Comparison of ENCODE assay signal across 11 cellular contexts in genomic region chr1:16648756-16649155, GRCh38. TPM values are rescaled to one million over a fixed set of nuclear protein-coding genes. Genes with fewer than 3 reads are reported as not detected.
A peak's percentile ranks its signal among the peaks of the same experiment; 100 is the strongest.
DNase-seq lines count a peak whose midpoint lies in the region; ATAC-seq and TF ChIP-seq lines count a peak whose summit lies in the region.
"Not testable (repeated sequence)": the region's sequence is repeated elsewhere in the genome, so short reads cannot be mapped to it uniquely, and the experiment has no call there.
"Had no signal": no experiment of that assay in that cellular context is flagged by ENCODE, and none has a peak within 500 bp of the region (broad histone marks: within the 10 kb centered on the region; RNA-seq: fewer than 3 reads in every experiment).

No MANE protein-coding gene starts in this region.

- TF ChIP-seq EP300 in ovary (IDR thresholded peaks at IDR 0.05), result not testable (repeated sequence)

- TF ChIP-seq POLR2A in ovary (IDR thresholded peaks at IDR 0.05); uterus (IDR thresholded peaks at IDR 0.05): not testable (repeated sequence)

- H3K9me3 Mint-ChIP-seq in stimulated activated naive CD8-positive, alpha-beta T cell treated with anti-CD3 and anti-CD28 coated beads, Interleukin-15, amount 100 ng/mL, for 72 hours, result not testable (repeated sequence)

- intact Hi-C loops in left ventricle myocardium superior (cut with micrococcal nuclease); lower lobe of right lung (cut with DNase I); ovary (cut with DNase I); uterus (cut with DNase I; ENCODE audit: low total_unique reads): not testable (repeated sequence)

- H3K27me3 ChIP-seq in lower lobe of right lung (ENCODE audit: low read depth); ovary; uterus: not testable (repeated sequence)

- H3K27ac ChIP-seq in lower lobe of right lung, ovary, uterus: not testable (repeated sequence)

- peak; percentile 24 for DNase-seq in activated CD4-positive, CD25-positive, alpha-beta regulatory T cell treated with anti-CD3 and anti-CD28 coated beads, Interleukin-2, amount 50 U/mL, for 72 hours
- DNase-seq in activated gamma-delta T cell treated with Interleukin-2 at 50 U/mL for 16 hours (peak; percentile 1), left ventricle myocardium superior (peak; percentile 20), lower lobe of right lung (peak; percentile 43), ovary (peak in 3 of 5 donors; percentile 19 to 30 (median 22)), uterus (peak; percentile 11 to 14)
- DNase-seq in stimulated activated naive CD8-positive, alpha-beta T cell treated with anti-CD3 and anti-CD28 coated beads, Interleukin-15, amount 100 ng/mL, for 72 hours, result peak; percentile 1 to 8

- not testable (repeated sequence) for H3K4me1 ChIP-seq in lower lobe of right lung; ovary (ENCODE audit: insufficient read depth); uterus

- H3K4me1 Mint-ChIP-seq in stimulated activated naive CD8-positive, alpha-beta T cell treated with anti-CD3 and anti-CD28 coated beads, Interleukin-15, amount 100 ng/mL, for 72 hours, result not testable (repeated sequence)

- H3K9me3 ChIP-seq in lower lobe of right lung, ovary, uterus: not testable (repeated sequence)

- not testable (repeated sequence) for H3K27me3 Mint-ChIP-seq in stimulated activated naive CD8-positive, alpha-beta T cell treated with anti-CD3 and anti-CD28 coated beads, Interleukin-15, amount 100 ng/mL, for 72 hours

- not testable (repeated sequence) for TF ChIP-seq CTCF in lower lobe of right lung (IDR thresholded peaks at IDR 0.05); ovary (IDR thresholded peaks at IDR 0.05); uterus (IDR thresholded peaks at IDR 0.05)

- H3K4me3 Mint-ChIP-seq in stimulated activated naive CD8-positive, alpha-beta T cell treated with anti-CD3 and anti-CD28 coated beads, Interleukin-15, amount 100 ng/mL, for 72 hours, result not testable (repeated sequence)

- not testable (repeated sequence) for H3K27ac Mint-ChIP-seq in stimulated activated naive CD8-positive, alpha-beta T cell treated with anti-CD3 and anti-CD28 coated beads, Interleukin-15, amount 100 ng/mL, for 72 hours

- not testable (repeated sequence) for ATAC-seq in left ventricle myocardium superior; lower lobe of right lung; stimulated activated naive CD8-positive, alpha-beta T cell treated with anti-CD3 and anti-CD28 coated beads, Interleukin-15, amount 100 ng/mL, for 72 hours

- not testable (repeated sequence) for H3K4me3 ChIP-seq in lower lobe of right lung, ovary, uterus

- not testable (repeated sequence) for H3K36me3 ChIP-seq in lower lobe of right lung, ovary, uterus

- WGBS in ovary, 3 donors, result no CpG with 5 or more reads among the region's 8 CpGs

RNA-seq across cellular contexts. Expression of gene RNU1-3, which starts 18.0 kb away (rescaled TPM):
- total RNA-seq in left ventricle myocardium superior (4,234 TPM), lower lobe of right lung (6,803 TPM), ovary (1,000 to 10,000 TPM in 5 of 7 donors, under 1 TPM in 2; under 0.01 to 7,521 (median 3,807) TPM), uterus (1,000 to 10,000 TPM in 1 of 4 donors, under 1 TPM in 3; under 0.01 to 2,125 (median under 0.01) TPM)
- polyA plus RNA-seq in ovary, result not detected
- total RNA-seq: H4, HT1080 had no signal
- polyA plus RNA-seq: BJ; CD4-positive, alpha-beta memory T cell had no signal

RNA-seq across cellular contexts. Expression of gene NBPF1, which starts 35.4 kb away (rescaled TPM):
- total RNA-seq in left ventricle myocardium superior (12.2 TPM), lower lobe of right lung (35.3 TPM), ovary (100 to 1,000 TPM in 1 of 7 donors, 10 to 100 TPM in 6; 30.4 to 111 (median 55.9) TPM), uterus (100 to 1,000 TPM in 1 of 4 donors, 10 to 100 TPM in 3; 29.4 to 178 (median 39.2) TPM)
- polyA plus RNA-seq in ovary, result 10 to 100 TPM; 14.7 to 78.8 TPM
